22 cellular contexts compared by ENCODE assay signal in genomic region chr15:32778391-32779176, GRCh38.
"Had no signal": no experiment of that assay in that cellular context is flagged by ENCODE, and none has a peak within 500 bp of the region (broad histone marks: within the 10 kb centered on the region; RNA-seq: fewer than 3 reads in every experiment).

No MANE protein-coding gene starts in this region.

- H3K36me3 Mint-ChIP-seq: memory B cell had no signal

- H3K4me1 Mint-ChIP-seq: activated CD4-positive, alpha-beta memory T cell treated with anti-CD3 and anti-CD28 coated beads, Interleukin-2, amount 10 ng/mL, durations not matched to agents 7 days and 5 days; activated CD4-positive, alpha-beta T cell treated with anti-CD3 and anti-CD28 coated beads, Interleukin-2, amount 10 ng/mL, durations not matched to agents 24 days and 14 days; memory B cell; nephron had no signal

- H3K9me3 Mint-ChIP-seq: activated CD4-positive, alpha-beta memory T cell treated with anti-CD3 and anti-CD28 coated beads, Interleukin-2, amount 10 ng/mL, durations not matched to agents 7 days and 5 days; activated CD4-positive, alpha-beta T cell treated with anti-CD3 and anti-CD28 coated beads, Interleukin-2, amount 10 ng/mL, durations not matched to agents 24 days and 14 days had no signal

- DNase-seq: activated CD4-positive, alpha-beta memory T cell treated with anti-CD3 and anti-CD28 coated beads, Interleukin-2, amount 10 ng/mL, durations not matched to agents 7 days and 5 days; activated CD4-positive, alpha-beta T cell treated with anti-CD3 and anti-CD28 coated beads, Interleukin-2, amount 10 ng/mL, durations not matched to agents 24 days and 14 days; activated CD4-positive, CD25-positive, alpha-beta regulatory T cell; activated effector memory CD4-positive, alpha-beta T cell treated with Interleukin-2 at 50 U/mL for 16 hours; activated naive CD4-positive, alpha-beta T cell treated with anti-CD3 and anti-CD28 coated beads for 36 hours; activated T-cell treated with anti-CD3 and anti-CD28 coated beads, Interleukin-2, amount 50 U/mL, for 72 hours; amygdala; cerebellar nuclear complex; esophagus squamous epithelium; heart right ventricle; islet precursor cell; left cardiac atrium; right cardiac atrium; stimulated activated CD4-positive, alpha-beta T cell treated with anti-CD3 and anti-CD28 coated beads, Interleukin-12 subunit alpha, Interleukin-12 subunit beta, amount 100 ng/mL, for 4 hours; stimulated activated CD4-positive, alpha-beta T cell treated with anti-CD3 and anti-CD28 coated beads, Interleukin-4, amount 100 ng/mL, for 4 hours; stimulated activated naive CD8-positive, alpha-beta T cell treated with anti-CD3 and anti-CD28 coated beads, Interleukin-15, Interleukin-2, amounts not matched to agents 100 U/mL and 50 U/mL, for 24 hours; T-helper 9 cell; upper lobe of left lung had no signal

- H3K27ac ChIP-seq: coronary artery, esophagus squamous epithelium, heart right ventricle, parathyroid adenoma, upper lobe of left lung had no signal

- H3K27ac Mint-ChIP-seq: activated CD4-positive, alpha-beta memory T cell treated with anti-CD3 and anti-CD28 coated beads, Interleukin-2, amount 10 ng/mL, durations not matched to agents 7 days and 5 days; activated CD4-positive, alpha-beta T cell treated with anti-CD3 and anti-CD28 coated beads, Interleukin-2, amount 10 ng/mL, durations not matched to agents 24 days and 14 days; activated naive CD4-positive, alpha-beta T cell treated with anti-CD3 and anti-CD28 coated beads for 36 hours; activated T-cell treated with anti-CD3 and anti-CD28 coated beads, Interleukin-2, amount 50 U/mL, for 72 hours; memory B cell; nephron had no signal

- H3K4me3 Mint-ChIP-seq: activated CD4-positive, alpha-beta memory T cell treated with anti-CD3 and anti-CD28 coated beads, Interleukin-2, amount 10 ng/mL, durations not matched to agents 7 days and 5 days; activated CD4-positive, alpha-beta T cell treated with anti-CD3 and anti-CD28 coated beads, Interleukin-2, amount 10 ng/mL, durations not matched to agents 24 days and 14 days; activated naive CD4-positive, alpha-beta T cell treated with anti-CD3 and anti-CD28 coated beads for 36 hours; activated T-cell treated with anti-CD3 and anti-CD28 coated beads, Interleukin-2, amount 50 U/mL, for 72 hours; memory B cell; nephron had no signal

- ATAC-seq: activated T-cell treated with anti-CD3 and anti-CD28 coated beads, Interleukin-2, amount 50 U/mL, for 72 hours; heart right ventricle; left cardiac atrium; right cardiac atrium; stimulated activated naive CD8-positive, alpha-beta T cell treated with anti-CD3 and anti-CD28 coated beads, Interleukin-15, Interleukin-2, amounts not matched to agents 100 U/mL and 50 U/mL, for 24 hours had no signal

- H3K36me3 ChIP-seq: esophagus squamous epithelium had no signal

- H3K4me3 ChIP-seq: coronary artery, esophagus squamous epithelium, heart right ventricle, upper lobe of left lung had no signal

- H3K9me3 ChIP-seq: upper lobe of left lung had no signal

- H3K27me3 ChIP-seq: esophagus squamous epithelium, heart right ventricle, upper lobe of left lung had no signal

- H3K4me1 ChIP-seq: esophagus squamous epithelium, heart right ventricle, parathyroid adenoma, upper lobe of left lung had no signal
